Comparison of ENCODE assay signal across 15 cellular contexts in the genomic region with DNA sequence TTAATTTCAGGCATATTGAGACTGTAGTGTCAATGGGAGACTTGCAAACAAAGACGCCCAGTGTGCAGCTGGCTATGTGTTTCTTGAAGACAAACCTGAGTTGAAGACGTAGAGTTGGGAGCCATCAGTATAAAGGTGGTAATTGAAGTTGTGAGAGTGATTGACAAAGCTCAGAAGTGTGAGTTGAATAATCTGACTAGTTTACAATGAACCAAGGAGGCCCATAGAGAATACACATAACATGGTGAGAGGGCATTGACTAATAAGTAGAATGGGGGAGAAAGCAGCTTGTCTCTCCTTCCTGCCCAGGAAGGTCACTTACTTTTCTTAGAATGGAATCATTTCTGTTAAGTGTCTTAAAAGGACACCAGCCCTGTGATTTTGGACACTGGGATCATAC. TPM values are rescaled to one million over a fixed set of nuclear protein-coding genes. Genes with fewer than 3 reads are reported as not detected.
DNase-seq lines count a peak whose midpoint lies in the region; ATAC-seq and TF ChIP-seq lines count a peak whose summit lies in the region.
"Had no signal": no experiment of that assay in that cellular context is flagged by ENCODE, and none has a peak within 500 bp of the region (broad histone marks: within the 10 kb centered on the region; RNA-seq: fewer than 3 reads in every experiment).

No MANE protein-coding gene starts in this region.

- no peak overlapping the region for H3K4me3 Mint-ChIP-seq in CD4-positive, CD25-positive, alpha-beta regulatory T cell
- no peak overlapping the region for H3K4me3 Mint-ChIP-seq in central memory CD8-positive, alpha-beta T cell
- H3K4me3 Mint-ChIP-seq: WTC11 had no signal

- no peak overlapping the region for H3K18ac ChIP-seq in mesenchymal stem cell (ENCODE audit: low read depth in 1 of 2, low read length in 2 of 2)

- WGBS in mesenchymal stem cell: 97% methylated on average over 2 of the region's 2 CpGs

- H3K9me3 ChIP-seq in CD4-positive, CD25-positive, alpha-beta regulatory T cell (ENCODE audit: control insufficient read depth in 2 of 2, low read length in 2 of 2): no peaks in the 10 kb centered on the region
- H3K9me3 ChIP-seq in mesenchymal stem cell (ENCODE audit: control insufficient read depth, low read length) (no peaks in the 10 kb centered on the region), gastrocnemius medialis (no peaks in the 10 kb centered on the region)
- H3K9me3 ChIP-seq: BE2C, sigmoid colon had no signal

- no peak overlapping the region for H3K27ac ChIP-seq in CD4-positive, CD25-positive, alpha-beta regulatory T cell (ENCODE audit: insufficient read depth, low read length, poor library complexity, severe bottlenecking)
- H3K27ac ChIP-seq in HL-60 (replicated peaks): peak overlapping the region; percentile 3; the same call in 1 of the 2 replicates
- no peak overlapping the region for H3K27ac ChIP-seq in mesenchymal stem cell (ENCODE audit: low read length, poor library complexity, severe bottlenecking)
- H3K27ac ChIP-seq in gastrocnemius medialis: no peak overlapping the region
- H3K27ac ChIP-seq: sigmoid colon had no signal

- H2BK15ac ChIP-seq in mesenchymal stem cell (ENCODE audit: low read depth, poor library complexity, severe bottlenecking): no peak overlapping the region

- H2BK120ac ChIP-seq in mesenchymal stem cell (ENCODE audit: low read depth, low read length): no peak overlapping the region

- peaks cover 48% of the 10 kb centered on the region for H3K36me3 Mint-ChIP-seq in CD4-positive, CD25-positive, alpha-beta regulatory T cell
- H3K36me3 Mint-ChIP-seq in central memory CD8-positive, alpha-beta T cell (ENCODE audit: insufficient read depth): peaks cover 35% of the 10 kb centered on the region

- peak overlapping the region in 2 of 3 donors; percentile 69 to 74 for H3K27ac Mint-ChIP-seq in CD4-positive, CD25-positive, alpha-beta regulatory T cell
- H3K27ac Mint-ChIP-seq in central memory CD8-positive, alpha-beta T cell (ENCODE audit: low read depth): peak overlapping the region; percentile 47
- H3K27ac Mint-ChIP-seq: WTC11 had no signal

- no peak overlapping the region for H2AFZ ChIP-seq in mesenchymal stem cell (ENCODE audit: low read depth, low read length)

- H3K4me3 ChIP-seq in CD4-positive, CD25-positive, alpha-beta regulatory T cell (ENCODE audit: low read depth, low read length): no peak overlapping the region
- H3K4me3 ChIP-seq in HL-60 (replicated peaks; ENCODE audit: insufficient read depth, low read length) (no peak overlapping the region), mesenchymal stem cell (ENCODE audit: insufficient read depth in 1 of 2, low read depth in 1 of 2, low read length in 2 of 2) (no peak overlapping the region), gastrocnemius medialis (no peak overlapping the region)
- H3K4me3 ChIP-seq: sigmoid colon had no signal

- in situ Hi-C loops in gastrocnemius medialis (cut with MboI; ENCODE audit: low sequenced_read_pairs in 4 of 4): no loop called here

- no peak overlapping the region for H3K9ac ChIP-seq in mesenchymal stem cell (ENCODE audit: low read length)

- H3K9me3 Mint-ChIP-seq in CD4-positive, CD25-positive, alpha-beta regulatory T cell: no peaks in the 10 kb centered on the region
- H3K9me3 Mint-ChIP-seq in central memory CD8-positive, alpha-beta T cell: no peaks in the 10 kb centered on the region

- intact Hi-C loops in gastrocnemius medialis (cut with DNase I; ENCODE audit: low total_unique reads): no loop called here

- H2AK5ac ChIP-seq in mesenchymal stem cell (ENCODE audit: low read length, severe bottlenecking): no peak overlapping the region

- H3K14ac ChIP-seq in mesenchymal stem cell (ENCODE audit: low read length in 2 of 2): no peak overlapping the region

- H3K4me1 ChIP-seq in CD4-positive, CD25-positive, alpha-beta regulatory T cell (ENCODE audit: control insufficient read depth, insufficient read depth, low read length, poor library complexity, severe bottlenecking): no peaks in the 10 kb centered on the region
- H3K4me1 ChIP-seq in mesenchymal stem cell (ENCODE audit: control insufficient read depth, insufficient read depth, low read depth, low read length) (no peaks in the 10 kb centered on the region), gastrocnemius medialis (no peaks in the 10 kb centered on the region)
- H3K4me1 ChIP-seq: BE2C, sigmoid colon had no signal

- peaks cover 98% of the 10 kb centered on the region for H3K36me3 ChIP-seq in CD4-positive, CD25-positive, alpha-beta regulatory T cell (ENCODE audit: control insufficient read depth, insufficient read depth, low read length)
- H3K36me3 ChIP-seq in mesenchymal stem cell (ENCODE audit: control insufficient read depth in 1 of 2, insufficient read depth in 2 of 2, low read depth in 1 of 2, low read length in 2 of 2) (peaks cover 32 to 98% of the 10 kb centered on the region in 2 experiments), gastrocnemius medialis (peaks cover 0 to 53% of the 10 kb centered on the region in 2 donors)
- H3K36me3 ChIP-seq: BE2C had no signal

- H3K23ac ChIP-seq in mesenchymal stem cell (ENCODE audit: low read length in 2 of 2): no peak overlapping the region

- no peak for TF ChIP-seq POLR2A in gastrocnemius medialis (IDR thresholded peaks at IDR 0.05)

- peaks cover 14 to 30% (median 24%) of the 10 kb centered on the region in 4 donors for H3K4me1 Mint-ChIP-seq in CD4-positive, CD25-positive, alpha-beta regulatory T cell
- peaks cover 31% of the 10 kb centered on the region for H3K4me1 Mint-ChIP-seq in central memory CD8-positive, alpha-beta T cell
- H3K4me1 Mint-ChIP-seq: WTC11 had no signal

- no peak overlapping the region for H2BK12ac ChIP-seq in mesenchymal stem cell (ENCODE audit: low read length in 2 of 2)

- H2BK5ac ChIP-seq in mesenchymal stem cell (ENCODE audit: low read depth, low read length, poor library complexity, severe bottlenecking): no peak overlapping the region

- no peak overlapping the region for H3K4me2 ChIP-seq in mesenchymal stem cell (ENCODE audit: low read length, poor library complexity, severe bottlenecking)

- H3K79me1 ChIP-seq in mesenchymal stem cell (replicated peaks; ENCODE audit: low read length, poor library complexity, severe bottlenecking): no peaks in the 10 kb centered on the region

- H3K27me3 Mint-ChIP-seq in CD4-positive, CD25-positive, alpha-beta regulatory T cell: no peaks in the 10 kb centered on the region
- H3K27me3 Mint-ChIP-seq in central memory CD8-positive, alpha-beta T cell: no peaks in the 10 kb centered on the region

- H4K8ac ChIP-seq in mesenchymal stem cell (ENCODE audit: low read length): no peak overlapping the region

- DNase-seq in CD4-positive, CD25-positive, alpha-beta regulatory T cell: no peak
- DNase-seq in HL-60 (ENCODE audit: low read depth in 1 of 2, low spot score in 1 of 2) (no peak), mesenchymal stem cell (no peak), gastrocnemius medialis (no peak), ureter (ENCODE audit: low spot score) (no peak)
- DNase-seq in central memory CD8-positive, alpha-beta T cell (ENCODE audit: low spot score in 2 of 2): no peak
- DNase-seq: BE2C; left cardiac atrium; NCI-H1436; NCI-H2227 treated with DMSO at 0.1 percent for 48 hours; Right ventricle myocardium superior; sigmoid colon; stimulated activated CD4-positive, alpha-beta T cell treated with anti-CD3 and anti-CD28 coated beads, Interleukin-2, amount 100 ng/mL, for 24 hours had no signal

- no peak overlapping the region for H3K4ac ChIP-seq in mesenchymal stem cell (ENCODE audit: low read depth in 1 of 2, low read length in 2 of 2)

- H4K91ac ChIP-seq in mesenchymal stem cell (ENCODE audit: low read length): no peak overlapping the region

- no peak for TF ChIP-seq CTCF in HL-60 (IDR thresholded peaks at IDR 0.05; ENCODE audit: insufficient read depth, low read length)
- no peak for TF ChIP-seq CTCF in gastrocnemius medialis (IDR thresholded peaks at IDR 0.05 in 4 of 5, conservative IDR thresholded peaks at IDR 0.05 in 1 of 5)

- no peaks in the 10 kb centered on the region for H3K27me3 ChIP-seq in CD4-positive, CD25-positive, alpha-beta regulatory T cell (ENCODE audit: control insufficient read depth, insufficient read depth, low read length)
- H3K27me3 ChIP-seq in HL-60 (ENCODE audit: insufficient read depth, poor library complexity, severe bottlenecking) (no peaks in the 10 kb centered on the region), mesenchymal stem cell (ENCODE audit: control insufficient read depth in 1 of 2, insufficient read depth in 1 of 2, low read length in 2 of 2) (no peaks in the 10 kb centered on the region), gastrocnemius medialis (no peaks in the 10 kb centered on the region)
- H3K27me3 ChIP-seq: BE2C, sigmoid colon had no signal

- no peak for ATAC-seq in CD4-positive, CD25-positive, alpha-beta regulatory T cell (ENCODE audit: low read depth in 2 of 2)
- peak; percentile 25 for ATAC-seq in GM18520 (IDR thresholded peaks at IDR 0.05; ENCODE audit: unreplicated experiment)
- no peak for ATAC-seq in central memory CD8-positive, alpha-beta T cell (replicated peaks; ENCODE audit: extremely low read depth, poor library complexity, severe bottlenecking)
- ATAC-seq in gastrocnemius medialis: no peak
- ATAC-seq: left cardiac atrium, WTC11 had no signal

RNA-seq across cellular contexts. Expression of gene SP110, which starts 14.1 kb away (rescaled TPM):
- 118 TPM for total RNA-seq in CD4-positive, CD25-positive, alpha-beta regulatory T cell
- 100 to 1,000 TPM in 1 of 4 donors, 10 to 100 TPM in 3; 74.5 to 131 (median 87.1) TPM for polyA plus RNA-seq in CD4-positive, CD25-positive, alpha-beta regulatory T cell
- 33.3 TPM for polyA plus RNA-seq in mesenchymal stem cell (2013, experiment 1 of 2)
- 32.2 TPM for polyA plus RNA-seq in mesenchymal stem cell (2013, experiment 2 of 2)
- total RNA-seq in gastrocnemius medialis: 1 to 10 TPM; 3.0 to 7.0 (median 6.5) TPM
- 26.1 TPM for total RNA-seq in ureter

RNA-seq across cellular contexts. Expression of gene SP140, which starts 19.8 kb away (rescaled TPM):
- total RNA-seq in CD4-positive, CD25-positive, alpha-beta regulatory T cell: 100 TPM
- 10 to 100 TPM; 22.4 to 35.4 (median 28.2) TPM for polyA plus RNA-seq in CD4-positive, CD25-positive, alpha-beta regulatory T cell
- 3.0 TPM for polyA plus RNA-seq in mesenchymal stem cell (2013, experiment 1 of 2)
- polyA plus RNA-seq in mesenchymal stem cell (2013, experiment 2 of 2): 3.6 TPM
- under 1 TPM in 1 of 4 donors, not detected in 3; 0.46 TPM for total RNA-seq in gastrocnemius medialis
- 2.7 TPM for total RNA-seq in ureter

Comparison
In these comparisons a context has a peak if more than half of its experiments do, and no peak if none do; other contexts are left out.
1. RNA of gene SP140, which starts 19.8 kb away (total RNA-seq): 100 TPM in CD4-positive, CD25-positive, alpha-beta regulatory T cell (single experiment); 2.7 TPM in ureter (single experiment) and 0.46 TPM in gastrocnemius medialis; every median in the first group is over 10 times any median in the second.